In the genomic region with DNA sequence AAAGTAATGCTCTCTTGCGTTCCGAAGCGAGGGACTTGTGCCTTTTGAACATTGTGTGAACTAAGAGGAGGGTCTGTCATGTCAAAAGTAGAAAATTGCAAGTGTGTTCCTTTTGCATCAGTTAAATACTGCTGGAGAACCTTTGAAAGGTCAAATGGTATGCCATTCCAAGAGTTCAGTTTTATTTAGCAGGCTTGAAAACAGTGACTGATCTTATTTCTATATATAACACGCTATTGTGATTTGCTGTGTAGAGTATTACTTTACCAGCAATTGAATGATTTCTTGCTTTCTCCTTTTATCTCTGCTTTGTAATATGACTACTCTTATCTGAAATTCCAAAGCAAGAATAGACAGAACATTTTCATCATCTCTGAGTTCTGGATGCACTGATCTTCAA, we compare ENCODE assay signal across 26 cellular contexts. TPM values are rescaled to one million over a fixed set of nuclear protein-coding genes. Genes with fewer than 3 reads are reported as not detected.
"Had no signal": no experiment of that assay in that cellular context is flagged by ENCODE, and none has a peak within 500 bp of the region (broad histone marks: within the 10 kb centered on the region; RNA-seq: fewer than 3 reads in every experiment).

TECRL (minus strand) TSS at position 151 of the 400 bp plus-strand sequence; CDS start at position 52, 99 bp downstream.

- H3K4me1 ChIP-seq: ascending aorta had no signal

- H3K9me3 ChIP-seq: ascending aorta, MG63 had no signal

- H3K27me3 ChIP-seq: ascending aorta, MG63 had no signal

- ATAC-seq: activated naive CD4-positive, alpha-beta T cell treated with anti-CD3 and anti-CD28 coated beads, Interleukin-2, amount 50 U/mL, for 72 hours; activated naive CD8-positive, alpha-beta T cell treated with anti-CD3 and anti-CD28 coated beads, Interleukin-2, amount 50 U/mL, for 24 hours; activated T-cell treated with anti-CD3 and anti-CD28 coated beads, Interleukin-2, amount 50 U/mL, for 4 hours; T-cell had no signal

- H3K27ac ChIP-seq: ascending aorta, PC-9, SK-N-MC had no signal

- H3K36me3 ChIP-seq: ascending aorta, MG63 had no signal

- DNase-seq: activated B cell treated with CpG ODN at 0.5 μM for 24 hours; activated CD4-positive, alpha-beta memory T cell treated with anti-CD3 and anti-CD28 coated beads for 36 hours; activated CD4-positive, alpha-beta T cell treated with anti-CD3 and anti-CD28 coated beads for 1 hour; activated CD4-positive, alpha-beta T cell treated with anti-CD3 and anti-CD28 coated beads, Interleukin-2, amount 10 ng/mL, durations not matched to agents 7 days and 5 days; activated CD8-positive, alpha-beta memory T cell treated with anti-CD3 and anti-CD28 coated beads for 24 hours; activated effector memory CD4-positive, alpha-beta T cell treated with anti-CD3 and anti-CD28 coated beads, Interleukin-2, amount 50 U/mL, for 16 hours; activated naive CD4-positive, alpha-beta T cell treated with Interleukin-2 at 50 U/mL for 16 hours; activated naive CD8-positive, alpha-beta T cell treated with anti-CD3 and anti-CD28 coated beads, Interleukin-2, amount 50 U/mL, for 24 hours; activated T-cell treated with anti-CD3 and anti-CD28 coated beads, Interleukin-2, amount 50 U/mL, for 4 hours; amniotic stem cell; MG63; NCI-H1105; NCI-H1436; NCI-H1694 treated with DMSO at 0.1 percent for 48 hours; NCI-H2029 treated with DMSO at 0.1 percent for 48 hours; NCI-H345; NCI-H510A; NCI-H526 treated with DMSO at 0.1 percent for 48 hours; NCI-H82; PC-9; T-cell; T-helper 2 cell; T1000 had no signal

- H3K4me3 ChIP-seq: ascending aorta, MG63, PC-9, SK-N-MC had no signal

RNA-seq across cellular contexts. Expression of gene TECRL, which starts in this region (rescaled TPM):
- total RNA-seq: activated B cell treated with CpG ODN at 0.5 μM for 24 hours; activated CD4-positive, alpha-beta memory T cell treated with anti-CD3 and anti-CD28 coated beads for 36 hours; activated CD4-positive, alpha-beta T cell treated with anti-CD3 and anti-CD28 coated beads, Interleukin-2, amount 10 ng/mL, durations not matched to agents 7 days and 5 days; activated naive CD4-positive, alpha-beta T cell treated with anti-CD3 and anti-CD28 coated beads, Interleukin-2, amount 50 U/mL, for 72 hours; activated T-cell treated with anti-CD3 and anti-CD28 coated beads, Interleukin-2, amount 50 U/mL, for 4 hours; ascending aorta; PC-9; T-cell had no signal
